ENCODE assay signal across 21 cellular contexts in genomic region chr7:1946025-1946424, GRCh38.
A peak's percentile ranks its signal among the peaks of the same experiment; 100 is the strongest.
DNase-seq lines count a peak whose midpoint lies in the region; ATAC-seq and TF ChIP-seq lines count a peak whose summit lies in the region.
"Had no signal": no experiment of that assay in that cellular context is flagged by ENCODE, and none has a peak within 500 bp of the region (broad histone marks: within the 10 kb centered on the region; RNA-seq: fewer than 3 reads in every experiment).

No MANE protein-coding gene starts in this region.

- H3K23ac ChIP-seq in neuronal stem cell (ENCODE audit: low read depth, low read length, poor library complexity): no peak overlapping the region

- no peak overlapping the region for H4K91ac ChIP-seq in neuronal stem cell (ENCODE audit: low read depth, low read length, poor library complexity)

- H3K36me3 ChIP-seq in right atrium auricular region (no peaks in the 10 kb centered on the region), neuronal stem cell (replicated peaks in 1 of 2; ENCODE audit: control insufficient read depth in 2 of 2, insufficient read depth in 2 of 2, low read length in 2 of 2) (no peaks in the 10 kb centered on the region)
- H3K36me3 ChIP-seq: SJSA1 had no signal

- H3K4me3 Mint-ChIP-seq in glutamatergic neuron (ENCODE audit: unreplicated experiment): no peak overlapping the region

- no peak overlapping the region for H3K4ac ChIP-seq in neuronal stem cell (ENCODE audit: low read length)

- peaks cover 4% of the 10 kb centered on the region for H3K79me1 ChIP-seq in neuronal stem cell (ENCODE audit: low read depth, low read length)

- no peak overlapping the region for H3K4me3 ChIP-seq in right atrium auricular region
- no peak overlapping the region for H3K4me3 ChIP-seq in neuronal stem cell (ENCODE audit: low read length in 2 of 2)
- H3K4me3 ChIP-seq: PC-9, SJSA1 had no signal

- no peak overlapping the region for H3K9ac ChIP-seq in neuronal stem cell (ENCODE audit: low read depth, low read length, poor library complexity)

- no peak for TF ChIP-seq CTCF in right atrium auricular region (IDR thresholded peaks at IDR 0.05)
- TF ChIP-seq CTCF in glutamatergic neuron (IDR thresholded peaks at IDR 0.05; ENCODE audit: partially characterized antibody, unreplicated experiment): no peak

- H3K27me3 ChIP-seq in right atrium auricular region (no peaks in the 10 kb centered on the region), neuronal stem cell (ENCODE audit: control insufficient read depth in 3 of 3, insufficient read depth in 3 of 3, low read depth in 1 of 3, low read length in 3 of 3) (no peaks in the 10 kb centered on the region)
- H3K27me3 ChIP-seq: SJSA1 had no signal

- H3K36me3 Mint-ChIP-seq in glutamatergic neuron (ENCODE audit: unreplicated experiment): no peaks in the 10 kb centered on the region

- intact Hi-C loops in Right ventricle myocardium superior (cut with DNase I): no loop called here

- no peak overlapping the region for H4K8ac ChIP-seq in neuronal stem cell (ENCODE audit: low read depth, low read length)

- no peak overlapping the region for H2AFZ ChIP-seq in neuronal stem cell (ENCODE audit: low read length)
- H2AFZ ChIP-seq: PC-9 had no signal

- no peak overlapping the region for H3K4me2 ChIP-seq in neuronal stem cell (ENCODE audit: insufficient read depth, low read length, poor library complexity, severe bottlenecking)
- H3K4me2 ChIP-seq: PC-9 had no signal

- peaks cover 11% of the 10 kb centered on the region for H3K27me3 Mint-ChIP-seq in glutamatergic neuron (ENCODE audit: unreplicated experiment)

- no peaks in the 10 kb centered on the region for H3K9me3 ChIP-seq in right atrium auricular region
- no peaks in the 10 kb centered on the region for H3K9me3 ChIP-seq in neuronal stem cell (replicated peaks in 1 of 2; ENCODE audit: control insufficient read depth in 2 of 2, insufficient read depth in 1 of 2, low read depth in 1 of 2, low read length in 2 of 2)
- H3K9me3 ChIP-seq: SJSA1 had no signal

- no peak overlapping the region for H2BK120ac ChIP-seq in neuronal stem cell (ENCODE audit: low read depth, low read length)

- ATAC-seq in Right ventricle myocardium superior (ENCODE audit: poor library complexity) (no peak), HG03439 (IDR thresholded peaks at IDR 0.05; ENCODE audit: unreplicated experiment) (no peak)
- ATAC-seq: HCT116 had no signal

- H3K14ac ChIP-seq in neuronal stem cell (ENCODE audit: low read length): no peak overlapping the region

- no peak overlapping the region for H2AK5ac ChIP-seq in neuronal stem cell (ENCODE audit: low read depth, low read length)

- peak overlapping the region; percentile 74 for H3K18ac ChIP-seq in neuronal stem cell (ENCODE audit: low read length)

- no peak overlapping the region for H3K27ac ChIP-seq in right atrium auricular region
- H3K27ac ChIP-seq in neuronal stem cell (replicated peaks; ENCODE audit: low read length): no peak overlapping the region
- H3K27ac ChIP-seq: C4-2B, PC-9, RWPE1, SJSA1 had no signal

- H3K4me1 ChIP-seq in right atrium auricular region (peaks cover 0 to 9% of the 10 kb centered on the region in 2 donors), neuronal stem cell (ENCODE audit: control insufficient read depth in 2 of 2, insufficient read depth in 1 of 2, low read depth in 1 of 2, low read length in 2 of 2) (peaks cover 7 to 19% of the 10 kb centered on the region in 2 donors)
- H3K4me1 ChIP-seq: SJSA1 had no signal

- H2BK12ac ChIP-seq in neuronal stem cell (ENCODE audit: low read length): no peak overlapping the region

- H3K4me1 Mint-ChIP-seq in glutamatergic neuron (ENCODE audit: low read depth, unreplicated experiment): peaks cover 14% of the 10 kb centered on the region

- peaks cover 1% of the 10 kb centered on the region for H3K9me3 Mint-ChIP-seq in glutamatergic neuron (ENCODE audit: unreplicated experiment)

- H3K27ac Mint-ChIP-seq in glutamatergic neuron (ENCODE audit: unreplicated experiment): no peak overlapping the region

- DNase-seq in Right ventricle myocardium superior: peak; percentile 28
- DNase-seq in right atrium auricular region (ENCODE audit: low spot score): no peak
- peak; percentile 12 for DNase-seq in glutamatergic neuron
- no peak for DNase-seq in neuronal stem cell (ENCODE audit: low spot score)
- DNase-seq in AG08396 (ENCODE audit: low spot score): no peak
- no peak for DNase-seq in A172 (ENCODE audit: low spot score)
- DNase-seq in cortex of kidney (lab: John Stamatoyannopoulos, UW): no peak
- DNase-seq: 8988T, DMS79 treated with DMSO at 0.1 percent for 48 hours, GOT3, KBM-7, NCI-H1417 treated with DMSO at 0.1 percent for 48 hours, NCI-H1930, NCI-H345, NCI-H524 treated with DMSO at 0.1 percent for 48 hours, PC-9 had no signal

- no peak overlapping the region for H2BK15ac ChIP-seq in neuronal stem cell (ENCODE audit: low read length)

- no CpG with 5 or more reads among the region's 10 CpGs for WGBS in neuronal stem cell (ENCODE audit: extremely low coverage in 2 of 2, insufficient read length in 2 of 2, insufficient replicate concordance in 1 of 2), 2 donors

- peak overlapping the region; percentile 36 for H2BK5ac ChIP-seq in neuronal stem cell (ENCODE audit: low read length)

Comparison
In these comparisons a context has a peak if more than half of its experiments do, and no peak if none do; other contexts are left out.
1. DNase-seq: peak in Right ventricle myocardium superior (single experiment) and glutamatergic neuron (single experiment); none in right atrium auricular region (single experiment), neuronal stem cell (single experiment), AG08396 (single experiment), A172 (single experiment) and cortex of kidney (single experiment).